In the genomic region with DNA sequence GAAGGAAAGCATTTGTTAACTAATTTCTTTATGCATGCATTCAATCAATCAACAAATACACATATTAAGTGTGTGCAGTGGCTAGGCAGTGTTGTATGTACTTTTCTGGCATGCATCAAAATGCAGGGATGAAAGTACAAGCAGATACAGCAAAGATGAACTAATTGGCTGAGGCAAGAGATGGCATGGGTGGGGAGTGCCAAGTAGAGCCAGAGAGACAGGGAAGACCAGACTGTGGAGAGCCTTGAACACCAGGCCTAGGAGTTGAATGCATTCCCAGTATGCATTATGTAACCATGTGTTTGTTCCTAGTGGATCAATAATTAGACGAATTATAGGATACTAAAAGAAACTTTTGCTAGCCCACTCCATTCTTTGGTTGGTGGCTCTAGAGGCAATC, we compare ENCODE assay signal across 35 cellular contexts. TPM values are rescaled to one million over a fixed set of nuclear protein-coding genes. Genes with fewer than 3 reads are reported as not detected.
"Had no signal": no experiment of that assay in that cellular context is flagged by ENCODE, and none has a peak within 500 bp of the region (broad histone marks: within the 10 kb centered on the region; RNA-seq: fewer than 3 reads in every experiment).

No MANE protein-coding gene starts in this region.

- H3K4me1 Mint-ChIP-seq: activated B cell treated with CpG ODN at 0.5 μM for 24 hours; activated naive CD8-positive, alpha-beta T cell treated with anti-CD3 and anti-CD28 coated beads for 36 hours; activated T-helper 17 cell treated with anti-CD3 and anti-CD28 coated beads, Interleukin-2, amount 50 U/mL, for 72 hours had no signal

- H3K27ac ChIP-seq: adrenal gland, body of pancreas, brain microvascular endothelial cell, breast epithelium, VCaP had no signal

- H3K9me3 ChIP-seq: adrenal gland, body of pancreas had no signal

- H3K27me3 Mint-ChIP-seq: activated CD4-positive, alpha-beta memory T cell treated with anti-CD3 and anti-CD28 coated beads for 36 hours; activated CD8-positive, alpha-beta T cell treated with anti-CD3 and anti-CD28 coated beads for 36 hours; activated naive CD8-positive, alpha-beta T cell treated with anti-CD3 and anti-CD28 coated beads for 36 hours; activated T-cell treated with anti-CD3 and anti-CD28 coated beads, Interleukin-2, amount 50 U/mL, for 24 hours had no signal

- H3K9me3 Mint-ChIP-seq: activated B cell treated with CpG ODN at 0.5 μM for 24 hours; activated CD4-positive, alpha-beta memory T cell treated with anti-CD3 and anti-CD28 coated beads for 36 hours; activated CD8-positive, alpha-beta T cell treated with anti-CD3 and anti-CD28 coated beads for 36 hours; activated naive CD4-positive, alpha-beta T cell treated with anti-CD3 and anti-CD28 coated beads for 36 hours; activated T-helper 1 cell treated with anti-CD3 and anti-CD28 coated beads, Interleukin-12 subunit alpha, Interleukin-12 subunit beta, Interleukin-2, Interleukin-4 antibody, amounts not matched to agents 30 ng/mL and 10 ng/mL and 1 ng/mL, durations not matched to agents 14 hours and 24 hours and 36 hours; T-helper 2 cell treated with Interferon-gamma antibody and Interleukin-4, amounts not matched to agents 5 μg/mL and 100 μg/mL, for 36 hours had no signal

- H3K4me1 ChIP-seq: adrenal gland, body of pancreas, breast epithelium had no signal

- H3K36me3 ChIP-seq: adrenal gland, brain microvascular endothelial cell, breast epithelium had no signal

- H3K4me3 Mint-ChIP-seq: activated B cell treated with CpG ODN at 0.5 μM for 24 hours; activated CD4-positive, alpha-beta memory T cell treated with anti-CD3 and anti-CD28 coated beads for 36 hours; activated CD8-positive, alpha-beta T cell treated with anti-CD3 and anti-CD28 coated beads for 36 hours; activated naive CD4-positive, alpha-beta T cell treated with anti-CD3 and anti-CD28 coated beads for 36 hours; activated naive CD8-positive, alpha-beta T cell treated with anti-CD3 and anti-CD28 coated beads for 36 hours; activated T-cell treated with anti-CD3 and anti-CD28 coated beads, Interleukin-2, amount 50 U/mL, for 24 hours; activated T-helper 1 cell treated with anti-CD3 and anti-CD28 coated beads, Interleukin-12 subunit alpha, Interleukin-12 subunit beta, Interleukin-2, Interleukin-4 antibody, amounts not matched to agents 30 ng/mL and 10 ng/mL and 1 ng/mL, durations not matched to agents 14 hours and 24 hours and 36 hours; activated T-helper 17 cell treated with anti-CD3 and anti-CD28 coated beads, Interleukin-2, amount 50 U/mL, for 72 hours; T-helper 1 cell treated with Interleukin-12 subunit alpha and Interleukin-12 subunit beta and Interleukin-4 antibody, amounts not matched to agents 30 μg/mL and 1 μg/mL, for 36 hours; T-helper 2 cell treated with Interferon-gamma antibody and Interleukin-4, amounts not matched to agents 5 μg/mL and 100 μg/mL, for 36 hours had no signal

- H3K27me3 ChIP-seq: adrenal gland, body of pancreas, brain microvascular endothelial cell, breast epithelium had no signal

- DNase-seq: activated B cell treated with CpG ODN at 0.5 μM for 24 hours; activated CD4-positive, alpha-beta memory T cell treated with anti-CD3 and anti-CD28 coated beads for 36 hours; activated CD4-positive, alpha-beta T cell treated with anti-CD3 and anti-CD28 coated beads for 48 hours; activated CD4-positive, alpha-beta T cell treated with anti-CD3 and anti-CD28 coated beads, Interleukin-2, amount 50 U/mL, for 1 hour; activated CD4-positive, alpha-beta T cell treated with anti-CD3 and anti-CD28 coated beads, Interleukin-2, amount 50 U/mL, for 4 hours; activated CD4-positive, CD25-positive, alpha-beta regulatory T cell treated with anti-CD3 and anti-CD28 coated beads, Interleukin-2, amount 50 U/mL, for 72 hours; activated CD8-positive, alpha-beta memory T cell treated with anti-CD3 and anti-CD28 coated beads, Interleukin-2, amount 50 U/mL, for 48 hours; activated CD8-positive, alpha-beta T cell treated with anti-CD3 and anti-CD28 coated beads for 36 hours; activated effector memory CD4-positive, alpha-beta T cell treated with anti-CD3 and anti-CD28 coated beads, Interleukin-2, amount 50 U/mL, for 16 hours; activated gamma-delta T cell treated with Interleukin-2 at 50 U/mL for 16 hours; activated naive CD4-positive, alpha-beta T cell; activated naive CD4-positive, alpha-beta T cell treated with anti-CD3 and anti-CD28 coated beads for 36 hours; activated naive CD4-positive, alpha-beta T cell treated with anti-CD3 and anti-CD28 coated beads, Interleukin-2, amount 50 U/mL, for 16 hours; activated naive CD8-positive, alpha-beta T cell treated with anti-CD3 and anti-CD28 coated beads for 36 hours; activated T-cell treated with anti-CD3 and anti-CD28 coated beads, Interleukin-2, amount 50 U/mL, for 24 hours; activated T-cell treated with anti-CD3 and anti-CD28 coated beads, Interleukin-2, amount 50 U/mL, for 48 hours; adrenal gland; amniotic stem cell; aorta; body of pancreas; brain microvascular endothelial cell; central memory CD4-positive, alpha-beta T cell; SW 1271; T-helper 1 cell; T-helper 2 cell; T-helper 9 cell had no signal

- H3K4me3 ChIP-seq: adrenal gland, body of pancreas, breast epithelium had no signal

- ATAC-seq: activated CD8-positive, alpha-beta T cell treated with anti-CD3 and anti-CD28 coated beads for 36 hours; activated naive CD4-positive, alpha-beta T cell treated with anti-CD3 and anti-CD28 coated beads, Interleukin-2, amount 50 U/mL, for 72 hours; activated T-helper 17 cell treated with anti-CD3 and anti-CD28 coated beads, Interleukin-2, amount 50 U/mL, for 72 hours; body of pancreas had no signal

- H3K36me3 Mint-ChIP-seq: activated CD4-positive, alpha-beta memory T cell treated with anti-CD3 and anti-CD28 coated beads for 36 hours; activated naive CD4-positive, alpha-beta T cell treated with anti-CD3 and anti-CD28 coated beads, Interleukin-2, amount 50 U/mL, for 72 hours; activated naive CD8-positive, alpha-beta T cell treated with anti-CD3 and anti-CD28 coated beads for 36 hours had no signal

- H3K27ac Mint-ChIP-seq: activated B cell treated with CpG ODN at 0.5 μM for 24 hours; activated CD4-positive, alpha-beta memory T cell treated with anti-CD3 and anti-CD28 coated beads for 36 hours; activated CD8-positive, alpha-beta T cell treated with anti-CD3 and anti-CD28 coated beads for 36 hours; activated naive CD4-positive, alpha-beta T cell treated with anti-CD3 and anti-CD28 coated beads for 36 hours; activated naive CD4-positive, alpha-beta T cell treated with anti-CD3 and anti-CD28 coated beads, Interleukin-2, amount 50 U/mL, for 72 hours; activated naive CD8-positive, alpha-beta T cell treated with anti-CD3 and anti-CD28 coated beads for 36 hours; activated T-cell treated with anti-CD3 and anti-CD28 coated beads, Interleukin-2, amount 50 U/mL, for 24 hours; activated T-helper 1 cell treated with anti-CD3 and anti-CD28 coated beads, Interleukin-12 subunit alpha, Interleukin-12 subunit beta, Interleukin-2, Interleukin-4 antibody, amounts not matched to agents 30 ng/mL and 10 ng/mL and 1 ng/mL, durations not matched to agents 14 hours and 24 hours and 36 hours; activated T-helper 17 cell treated with anti-CD3 and anti-CD28 coated beads, Interleukin-2, amount 50 U/mL, for 72 hours; T-helper 1 cell treated with Interleukin-12 subunit alpha and Interleukin-12 subunit beta and Interleukin-4 antibody, amounts not matched to agents 30 μg/mL and 1 μg/mL, for 36 hours; T-helper 2 cell treated with Interferon-gamma antibody and Interleukin-4, amounts not matched to agents 5 μg/mL and 100 μg/mL, for 36 hours had no signal

RNA-seq across cellular contexts. Expression of a gene that starts 17.3 kb away (rescaled TPM):
- total RNA-seq: activated B cell treated with CpG ODN at 0.5 μM for 24 hours; activated CD4-positive, alpha-beta memory T cell treated with anti-CD3 and anti-CD28 coated beads for 36 hours; activated CD8-positive, alpha-beta memory T cell treated with anti-CD3 and anti-CD28 coated beads for 36 hours; activated CD8-positive, alpha-beta T cell treated with anti-CD3 and anti-CD28 coated beads for 36 hours; activated naive CD4-positive, alpha-beta T cell treated with anti-CD3 and anti-CD28 coated beads for 36 hours; activated naive CD4-positive, alpha-beta T cell treated with anti-CD3 and anti-CD28 coated beads, Interleukin-2, amount 50 U/mL, for 72 hours; activated naive CD8-positive, alpha-beta T cell treated with anti-CD3 and anti-CD28 coated beads for 36 hours; activated T-helper 1 cell treated with anti-CD3 and anti-CD28 coated beads, Interleukin-12 subunit alpha, Interleukin-12 subunit beta, Interleukin-2, Interleukin-4 antibody, amounts not matched to agents 30 ng/mL and 10 ng/mL and 1 ng/mL, durations not matched to agents 14 hours and 24 hours and 36 hours; activated T-helper 17 cell treated with anti-CD3 and anti-CD28 coated beads, Interleukin-2, amount 50 U/mL, for 72 hours; aorta; astrocyte; breast epithelium had no signal
